10 cellular contexts compared by ENCODE assay signal in the genomic region with DNA sequence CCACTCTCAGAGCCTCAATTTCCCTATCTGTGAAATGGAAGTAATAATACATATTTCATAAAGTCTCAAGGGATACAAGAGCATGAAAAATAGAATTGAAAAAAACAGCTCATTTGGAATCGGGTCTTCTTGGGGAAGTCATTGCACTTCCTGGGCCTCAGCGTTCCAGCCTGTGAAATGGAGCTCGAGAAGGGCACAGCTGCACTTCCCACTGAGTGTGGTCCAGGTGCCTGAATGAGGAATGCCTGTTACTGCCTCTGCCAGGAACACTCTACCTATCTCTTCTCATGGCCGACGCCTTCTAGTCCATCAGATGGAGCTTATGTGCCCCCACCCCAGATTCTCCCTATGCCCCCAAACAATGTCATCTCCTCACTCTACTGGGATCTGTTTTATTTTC. TPM values are rescaled to one million over a fixed set of nuclear protein-coding genes. Genes with fewer than 3 reads are reported as not detected.
DNase-seq lines count a peak whose midpoint lies in the region; ATAC-seq, FAIRE-seq and TF ChIP-seq lines count a peak whose summit lies in the region.
"Had no signal": no experiment of that assay in that cellular context is flagged by ENCODE, and none has a peak within 500 bp of the region (broad histone marks: within the 10 kb centered on the region; RNA-seq: fewer than 3 reads in every experiment).

No MANE protein-coding gene starts in this region.

- peaks cover 0 to 28% of the 10 kb centered on the region in 2 experiments; a peak in 3 of 5 replicates for H3K27me3 ChIP-seq in HepG2 (ENCODE audit: control insufficient read depth in 1 of 2, insufficient read depth in 2 of 2, low read length in 2 of 2)
- H3K27me3 ChIP-seq in right lobe of liver = no peaks in the 10 kb centered on the region
- H3K27me3 ChIP-seq in naive thymus-derived CD4-positive, alpha-beta T cell (ENCODE audit: control insufficient read depth in 2 of 2, insufficient read depth in 2 of 2, low read length in 2 of 2) = no peaks in the 10 kb centered on the region
- H3K27me3 ChIP-seq: cardiac muscle cell had no signal

- H3K9ac ChIP-seq in HepG2 (ENCODE audit: insufficient read depth, low read depth, low read length) = no peak overlapping the region

- WGBS in HepG2 (ENCODE audit: low lambda C conversion rate) = 86% methylated on average over 5 of the region's 5 CpGs
- WGBS in right lobe of liver (ENCODE audit: insufficient coverage, low coverage, low lambda C conversion rate, missing lambda C conversion rate) = 90% methylated on average over 3 of the region's 5 CpGs

- H3K79me2 ChIP-seq in HepG2 (ENCODE audit: insufficient read depth, low read length) = no peaks in the 10 kb centered on the region

- H3K27ac ChIP-seq in HepG2 (ENCODE audit: extremely low read length, insufficient read depth, low read length) = no peak overlapping the region
- H3K27ac ChIP-seq in right lobe of liver = no peak overlapping the region
- no peak overlapping the region for H3K27ac ChIP-seq in naive thymus-derived CD4-positive, alpha-beta T cell (ENCODE audit: low read depth, low read length)

- POLR2A ChIA-PET in HepG2 (lab: Yijun Ruan, JAX) = no interaction called here
- POLR2A ChIA-PET in naive thymus-derived CD4-positive, alpha-beta T cell (lab: Charles Lee) = no interaction called here

- FAIRE-seq in HepG2 (lab: Jason Lieb, UNC) = no peak
- FAIRE-seq in GM12892 (lab: Jason Lieb, UNC) = no peak
- FAIRE-seq: HTR-8/SVneo had no signal

- H3K4me3 Mint-ChIP-seq in activated T-helper 17 cell treated with anti-CD3 and anti-CD28 coated beads, Interleukin-2, amount 50 U/mL, for 72 hours = peak overlapping the region; percentile 30
- peak overlapping the region; percentile 20 to 79 (median 60) for H3K4me3 Mint-ChIP-seq in naive thymus-derived CD4-positive, alpha-beta T cell

- no TSS peak for BruUV-seq in HepG2 (replicated peaks; lab: Mats Ljungman, UMichigan)

- H3K4me3 ChIP-seq in HepG2 (replicated peaks in 1 of 3; ENCODE audit: insufficient read depth in 1 of 3, low read depth in 2 of 3, low read length in 3 of 3) (peak overlapping the region in 1 of 3 experiments; percentile 52; a peak in 1 of 6 replicates), right lobe of liver (no peak overlapping the region)
- no peak overlapping the region for H3K4me3 ChIP-seq in naive thymus-derived CD4-positive, alpha-beta T cell (ENCODE audit: low read length)

- no peaks in the 10 kb centered on the region for H3K36me3 ChIP-seq in HepG2 (replicated peaks in 1 of 2; ENCODE audit: control insufficient read depth in 1 of 2, insufficient read depth in 2 of 2, low read length in 2 of 2)
- H3K36me3 ChIP-seq in right lobe of liver = no peaks in the 10 kb centered on the region
- H3K36me3 ChIP-seq in naive thymus-derived CD4-positive, alpha-beta T cell (ENCODE audit: control insufficient read depth in 2 of 3, insufficient read depth in 3 of 3, low read length in 3 of 3) = no peaks in the 10 kb centered on the region
- H3K36me3 ChIP-seq: cardiac muscle cell had no signal

- in situ Hi-C loops in HepG2 (cut with HindIII; ENCODE audit: extremely low pct_ligation_motif_present, low pct_unique_long_range_greater_than_20kb) = no loop called here

- TF ChIP-seq EP300 in HepG2 (IDR thresholded peaks at IDR 0.05; ENCODE audit: low read depth in 2 of 2, low read length in 2 of 2) = no peak
- no peak for TF ChIP-seq EP300 in HepG2 (CRISPR knock-in tag; IDR thresholded peaks at IDR 0.05; ENCODE audit: borderline replicate concordance)

- no peaks in the 10 kb centered on the region for H4K20me1 ChIP-seq in HepG2 (ENCODE audit: insufficient read depth, low read length)

- DNase-seq in HepG2 (ENCODE audit: low spot score) (no peak), right lobe of liver (no peak), amygdala (lab: John Stamatoyannopoulos, UW) (no peak), NCI-H2029 treated with DMSO at 0.1 percent for 48 hours (lab: John Stamatoyannopoulos, UW) (no peak), GM12892 (ENCODE audit: insufficient read length) (no peak)
- DNase-seq in naive thymus-derived CD4-positive, alpha-beta T cell = no peak

- no peaks in the 10 kb centered on the region for H3K9me3 Mint-ChIP-seq in activated T-helper 17 cell treated with anti-CD3 and anti-CD28 coated beads, Interleukin-2, amount 50 U/mL, for 72 hours
- no peaks in the 10 kb centered on the region for H3K9me3 Mint-ChIP-seq in naive thymus-derived CD4-positive, alpha-beta T cell

- no peak overlapping the region for H2AFZ ChIP-seq in HepG2 (ENCODE audit: low read length)

- H3K27ac Mint-ChIP-seq in activated T-helper 17 cell treated with anti-CD3 and anti-CD28 coated beads, Interleukin-2, amount 50 U/mL, for 72 hours = no peak overlapping the region
- H3K27ac Mint-ChIP-seq in naive thymus-derived CD4-positive, alpha-beta T cell = peak overlapping the region in 1 of 9 donors; percentile 20

- peak overlapping the region; percentile 77 for H3K4me2 ChIP-seq in HepG2 (ENCODE audit: low read depth, low read length)

- TF ChIP-seq POLR2A in HepG2 (IDR thresholded peaks at IDR 0.05; ENCODE audit: insufficient read depth in 1 of 2, low read depth in 2 of 2, low read length in 2 of 2) (no peak), right lobe of liver (IDR thresholded peaks at IDR 0.05) (no peak), GM12892 (IDR thresholded peaks at IDR 0.05; ENCODE audit: low read depth, low read length) (no peak)

- H3K4me1 ChIP-seq in HepG2 (ENCODE audit: insufficient read depth, low read length) = peaks cover 9% of the 10 kb centered on the region
- peaks cover 0 to 7% (median 5%) of the 10 kb centered on the region in 4 donors for H3K4me1 ChIP-seq in right lobe of liver
- H3K4me1 ChIP-seq in naive thymus-derived CD4-positive, alpha-beta T cell (ENCODE audit: control insufficient read depth in 2 of 2, insufficient read depth in 2 of 2, low read length in 2 of 2) = no peaks in the 10 kb centered on the region

- TF ChIP-seq CTCF in HepG2 (CRISPR knock-in tag; IDR thresholded peaks at IDR 0.05) (no peak), right lobe of liver (IDR thresholded peaks at IDR 0.05) (no peak)

- ATAC-seq in HepG2 = no peak
- ATAC-seq in right lobe of liver = no peak
- ATAC-seq in activated T-helper 17 cell treated with anti-CD3 and anti-CD28 coated beads, Interleukin-2, amount 50 U/mL, for 72 hours (replicated peaks) = no peak
- ATAC-seq in naive thymus-derived CD4-positive, alpha-beta T cell = no peak
- ATAC-seq in HG03378 (IDR thresholded peaks at IDR 0.05; ENCODE audit: unreplicated experiment) = no peak

- no peak for TF ChIP-seq RAD21 in HepG2 (CRISPR knock-in tag; IDR thresholded peaks at IDR 0.05)

- H3K4me1 Mint-ChIP-seq in activated T-helper 17 cell treated with anti-CD3 and anti-CD28 coated beads, Interleukin-2, amount 50 U/mL, for 72 hours = no peaks in the 10 kb centered on the region
- peaks cover 6 to 10% (median 7%) of the 10 kb centered on the region in 7 donors for H3K4me1 Mint-ChIP-seq in naive thymus-derived CD4-positive, alpha-beta T cell

- CTCF ChIA-PET in HepG2 (lab: Yijun Ruan, JAX; ENCODE audit: low intra/inter-chr PET ratio, low total read pairs) = no interaction called here
- CTCF ChIA-PET in naive thymus-derived CD4-positive, alpha-beta T cell (lab: Charles Lee) = no interaction called here

- H3K36me3 Mint-ChIP-seq in activated T-helper 17 cell treated with anti-CD3 and anti-CD28 coated beads, Interleukin-2, amount 50 U/mL, for 72 hours (ENCODE audit: low read depth) = no peaks in the 10 kb centered on the region
- H3K36me3 Mint-ChIP-seq in naive thymus-derived CD4-positive, alpha-beta T cell = peaks cover 0 to 3% (median 0%) of the 10 kb centered on the region in 5 donors

- H3K9me3 ChIP-seq in HepG2 (ENCODE audit: low read length) = no peaks in the 10 kb centered on the region
- no peaks in the 10 kb centered on the region for H3K9me3 ChIP-seq in right lobe of liver
- H3K9me3 ChIP-seq in naive thymus-derived CD4-positive, alpha-beta T cell (ENCODE audit: control insufficient read depth in 2 of 3, low read length in 3 of 3) = no peaks in the 10 kb centered on the region

- intact Hi-C loops in HepG2 (cut with micrococcal nuclease; ENCODE audit: unreplicated experiment) (loop anchor here (10.0 kb wide), 1 partner anchor 55 kb away; no protein-coding TSS in a partner anchor), right lobe of liver (cut with DNase I) (no loop called here)
- intact Hi-C loops in naive thymus-derived CD4-positive, alpha-beta T cell (cut with micrococcal nuclease) = loop anchor here in 1 of 2 donors (5.0 kb wide), 1 partner anchor 47 kb away; no protein-coding TSS in a partner anchor

- peaks cover 28% of the 10 kb centered on the region for H3K27me3 Mint-ChIP-seq in activated T-helper 17 cell treated with anti-CD3 and anti-CD28 coated beads, Interleukin-2, amount 50 U/mL, for 72 hours
- peaks cover 42 to 59% (median 43%) of the 10 kb centered on the region in 5 donors for H3K27me3 Mint-ChIP-seq in naive thymus-derived CD4-positive, alpha-beta T cell

RNA-seq across cellular contexts. Expression of gene NEURL1B, which starts 0.9 kb away (rescaled TPM):
- total RNA-seq in HepG2 (2016; rRNA removed; fragmentation: Illumina TruSeq; extraction: Trizol) (0.09 and 0.11 TPM in 2 replicates), right lobe of liver (1 to 10 TPM; 4.9 to 9.8 (median 6.4) TPM)
- not detected in 2 replicates for total RNA-seq in HepG2 (2016; cell fraction: cytosol; rRNA removed; fragmentation: Illumina TruSeq; extraction: Trizol; ENCODE audit: low read depth)
- 0.03 and 0.13 TPM in 2 replicates for total RNA-seq in HepG2 (2016; cell fraction: insoluble cytoplasmic fraction; rRNA removed; fragmentation: Illumina TruSeq; extraction: Trizol)
- 0.03 TPM in 2 replicates for total RNA-seq in HepG2 (2016; cell fraction: membrane; rRNA removed; fragmentation: Illumina TruSeq; extraction: Trizol)
- total RNA-seq in HepG2 (2016; cell fraction: nucleus; rRNA removed; fragmentation: Illumina TruSeq; extraction: Trizol) = 0.09 TPM in 1 of 2 replicates, not detected in the other
- 0.13 and 0.14 TPM in 2 replicates for polyA plus RNA-seq in HepG2 (2011; rRNA removed)
- 0.09 and 0.15 TPM in 2 replicates for polyA plus RNA-seq in HepG2 (2011; cell fraction: cytosol; rRNA removed)
- 0.28 and 0.82 TPM in 2 replicates for polyA plus RNA-seq in HepG2 (2011; cell fraction: nucleus; rRNA removed)
- polyA plus RNA-seq in HepG2 (2012) = 0.20 and 0.31 TPM in 2 replicates
- polyA plus RNA-seq in HepG2 (2016; cell fraction: cytosol; fragmentation: Illumina TruSeq; extraction: Trizol; ENCODE audit: low read depth) = 0.02 and 0.08 TPM in 2 replicates
- 0.03 and 0.09 TPM in 2 replicates for polyA plus RNA-seq in HepG2 (2016; cell fraction: insoluble cytoplasmic fraction; fragmentation: Illumina TruSeq; extraction: Trizol; ENCODE audit: low read depth)
- polyA plus RNA-seq in HepG2 (2016; cell fraction: membrane; fragmentation: Illumina TruSeq; extraction: Trizol; ENCODE audit: low read depth) = 0.06 TPM in 1 of 2 replicates, not detected in the other
- polyA plus RNA-seq in HepG2 (2016; cell fraction: nucleus; fragmentation: Illumina TruSeq; extraction: Trizol; ENCODE audit: insufficient read depth, low read depth) = 0.14 TPM in 1 of 2 replicates, not detected in the other
- polyA minus RNA-seq in HepG2 (2011; rRNA and poly(A)+ RNA removed; ENCODE audit: low replicate concordance) = 0.14 and 1.5 TPM in 2 replicates
- polyA minus RNA-seq in HepG2 (2011; cell fraction: cytosol; rRNA and poly(A)+ RNA removed) = 0.09 and 0.20 TPM in 2 replicates
- polyA minus RNA-seq in HepG2 (2011; cell fraction: nucleus; rRNA and poly(A)+ RNA removed) = 0.13 and 0.25 TPM in 2 replicates
- total RNA-seq in activated T-helper 17 cell treated with anti-CD3 and anti-CD28 coated beads, Interleukin-2, amount 50 U/mL, for 72 hours = 1 to 10 TPM in 1 of 2 donors, under 1 TPM in 1; 0.52 to 1.2 TPM
- total RNA-seq in naive thymus-derived CD4-positive, alpha-beta T cell = 1 to 10 TPM in 1 of 5 experiments, under 1 TPM in 4; 0.05 to 3.4 (median 0.34) TPM
- polyA plus RNA-seq in naive thymus-derived CD4-positive, alpha-beta T cell = under 1 TPM in 1 of 2 donors, not detected in 1; 0.11 TPM
- polyA plus RNA-seq in GM12892 (2012; ENCODE audit: missing spikeins) = 0.25 TPM
